In genomic region chr15:66821307-66821706, GRCh38 we compare ENCODE assay signal across 17 cellular contexts.
"Had no signal": no experiment of that assay in that cellular context is flagged by ENCODE, and none has a peak within 500 bp of the region (broad histone marks: within the 10 kb centered on the region; RNA-seq: fewer than 3 reads in every experiment).

No MANE protein-coding gene starts in this region.

- H3K27ac ChIP-seq: colonic mucosa, gastroesophageal sphincter, transverse colon had no signal

- H3K9me3 ChIP-seq: colonic mucosa, gastroesophageal sphincter, transverse colon had no signal

- ATAC-seq: activated CD4-positive, CD25-positive, alpha-beta regulatory T cell treated with anti-CD3 and anti-CD28 coated beads, Interleukin-2, amount 50 U/mL, for 24 hours; activated naive CD8-positive, alpha-beta T cell treated with anti-CD3 and anti-CD28 coated beads, Interleukin-2, amount 50 U/mL, for 24 hours; activated T-cell treated with anti-CD3 and anti-CD28 coated beads, Interleukin-2, amount 50 U/mL, for 4 hours; gastroesophageal sphincter; left ventricle myocardium superior; right cardiac atrium; stimulated activated naive B cell treated with anti-CD40 and anti-IgM and Interleukin-4, amounts not matched to agents 10 μg/mL and 1 μg/mL and 100 μg/mL, for 72 hours had no signal

- H3K4me1 Mint-ChIP-seq: activated naive CD8-positive, alpha-beta T cell treated with anti-CD3 and anti-CD28 coated beads, Interleukin-2, amount 50 U/mL, for 24 hours had no signal

- DNase-seq: activated CD4-positive, alpha-beta memory T cell treated with anti-CD3 and anti-CD28 coated beads for 36 hours; activated naive CD8-positive, alpha-beta T cell treated with anti-CD3 and anti-CD28 coated beads, Interleukin-2, amount 50 U/mL, for 24 hours; activated T-cell treated with anti-CD3 and anti-CD28 coated beads, Interleukin-2, amount 50 U/mL, for 4 hours; colonic mucosa; kidney; left ventricle myocardium superior; midbrain; naive B cell; right cardiac atrium; stimulated activated CD4-positive, alpha-beta T cell treated with anti-CD3 and anti-CD28 coated beads, Interleukin-2, amount 100 ng/mL, for 24 hours; stimulated activated naive B cell treated with anti-CD40 and anti-IgM and Interleukin-4, amounts not matched to agents 10 μg/mL and 1 μg/mL and 100 μg/mL, for 72 hours; SW 1271; transverse colon had no signal

- H3K4me3 ChIP-seq: colonic mucosa, gastroesophageal sphincter, transverse colon had no signal

- H3K27me3 ChIP-seq: colonic mucosa, gastroesophageal sphincter, transverse colon had no signal

- H3K27me3 Mint-ChIP-seq: activated CD4-positive, alpha-beta memory T cell treated with anti-CD3 and anti-CD28 coated beads for 36 hours; stimulated activated naive B cell treated with anti-CD40 and anti-IgM and Interleukin-4, amounts not matched to agents 10 μg/mL and 1 μg/mL and 100 μg/mL, for 72 hours had no signal

- H3K4me1 ChIP-seq: colonic mucosa, gastroesophageal sphincter, transverse colon had no signal

- H3K36me3 ChIP-seq: colonic mucosa, gastroesophageal sphincter, transverse colon had no signal

- H3K9me3 Mint-ChIP-seq: activated CD4-positive, alpha-beta memory T cell treated with anti-CD3 and anti-CD28 coated beads for 36 hours; activated naive CD8-positive, alpha-beta T cell treated with anti-CD3 and anti-CD28 coated beads, Interleukin-2, amount 50 U/mL, for 24 hours; activated T-cell treated with anti-CD3 and anti-CD28 coated beads, Interleukin-2, amount 50 U/mL, for 4 hours; naive B cell; stimulated activated naive B cell treated with anti-CD40 and anti-IgM and Interleukin-4, amounts not matched to agents 10 μg/mL and 1 μg/mL and 100 μg/mL, for 72 hours; T-helper 2 cell treated with Interferon-gamma antibody and Interleukin-4, amounts not matched to agents 5 μg/mL and 100 μg/mL, for 36 hours had no signal

- H3K36me3 Mint-ChIP-seq: activated CD4-positive, alpha-beta memory T cell treated with anti-CD3 and anti-CD28 coated beads for 36 hours; naive B cell; stimulated activated naive B cell treated with anti-CD40 and anti-IgM and Interleukin-4, amounts not matched to agents 10 μg/mL and 1 μg/mL and 100 μg/mL, for 72 hours had no signal

- H3K4me3 Mint-ChIP-seq: activated CD4-positive, alpha-beta memory T cell treated with anti-CD3 and anti-CD28 coated beads for 36 hours; activated naive CD8-positive, alpha-beta T cell treated with anti-CD3 and anti-CD28 coated beads, Interleukin-2, amount 50 U/mL, for 24 hours; activated T-cell treated with anti-CD3 and anti-CD28 coated beads, Interleukin-2, amount 50 U/mL, for 4 hours; naive B cell; stimulated activated naive B cell treated with anti-CD40 and anti-IgM and Interleukin-4, amounts not matched to agents 10 μg/mL and 1 μg/mL and 100 μg/mL, for 72 hours; T-helper 2 cell treated with Interferon-gamma antibody and Interleukin-4, amounts not matched to agents 5 μg/mL and 100 μg/mL, for 36 hours had no signal

- H3K27ac Mint-ChIP-seq: activated CD4-positive, alpha-beta memory T cell treated with anti-CD3 and anti-CD28 coated beads for 36 hours; activated naive CD8-positive, alpha-beta T cell treated with anti-CD3 and anti-CD28 coated beads, Interleukin-2, amount 50 U/mL, for 24 hours; progenitor cell of endocrine pancreas; stimulated activated naive B cell treated with anti-CD40 and anti-IgM and Interleukin-4, amounts not matched to agents 10 μg/mL and 1 μg/mL and 100 μg/mL, for 72 hours; T-helper 2 cell treated with Interferon-gamma antibody and Interleukin-4, amounts not matched to agents 5 μg/mL and 100 μg/mL, for 36 hours had no signal
